ENCODE assay signal across 33 cellular contexts in the genomic region with DNA sequence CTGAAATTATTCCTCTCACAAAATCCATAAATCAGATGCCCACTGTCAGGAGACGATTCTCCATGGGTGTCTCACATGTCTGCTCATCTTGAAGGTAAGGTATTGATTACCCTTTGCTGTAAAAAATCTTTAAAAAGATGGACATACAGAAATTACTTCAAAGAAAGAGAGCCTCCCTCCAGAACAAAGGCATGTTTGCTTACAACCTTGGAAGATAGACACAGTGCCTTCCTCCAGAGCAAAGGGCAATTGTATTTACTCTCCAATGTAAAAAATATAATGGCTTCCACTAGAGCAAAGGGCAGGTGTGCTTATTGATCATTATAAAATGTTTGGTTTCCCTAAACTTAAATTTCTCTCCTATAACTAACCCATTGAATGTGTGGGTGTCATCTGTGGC.
"Had no signal": no experiment of that assay in that cellular context is flagged by ENCODE, and none has a peak within 500 bp of the region (broad histone marks: within the 10 kb centered on the region; RNA-seq: fewer than 3 reads in every experiment).

No MANE protein-coding gene starts in this region.

- H3K4me3 ChIP-seq: MG63 had no signal

- H3K27ac ChIP-seq: KMS-11 had no signal

- DNase-seq: Karpas-422, Kasumi-1, KG1, MG63, MM.1S, MV-4-11, NCI-H1048, NCI-H1092, NCI-H1092 treated with DMSO at 0.1 percent for 48 hours, NCI-H1105, NCI-H1417 treated with DMSO at 0.1 percent for 48 hours, NCI-H1436, NCI-H1436 treated with DMSO at 0.1 percent for 48 hours, NCI-H1694, NCI-H1694 treated with DMSO at 0.1 percent for 48 hours, NCI-H187, NCI-H187 treated with DMSO at 0.1 percent for 48 hours, NCI-H1930, NCI-H2029, NCI-H2029 treated with DMSO at 0.1 percent for 48 hours, NCI-H2081, NCI-H2081 treated with DMSO at 0.1 percent for 48 hours, NCI-H2107, NCI-H2171, NCI-H2171 treated with DMSO at 0.1 percent for 48 hours, NCI-H2227 treated with DMSO at 0.1 percent for 48 hours, NCI-H226, NCI-H345, NCI-H446, NCI-H446 treated with DMSO at 0.1 percent for 48 hours, NCI-H510A, NCI-H510A treated with DMSO at 0.1 percent for 48 hours had no signal

- H3K27me3 ChIP-seq: MG63 had no signal

- H3K9ac ChIP-seq: KMS-11 had no signal

- H3K36me3 ChIP-seq: MG63 had no signal

- H3K4me2 ChIP-seq: KMS-11 had no signal
